ENCODE assay signal across 23 cellular contexts in genomic region chr7:151761256-151761655, GRCh38.
A peak's percentile ranks its signal among the peaks of the same experiment; 100 is the strongest.
DNase-seq lines count a peak whose midpoint lies in the region; ATAC-seq, FAIRE-seq and TF ChIP-seq lines count a peak whose summit lies in the region.
"Had no signal": no experiment of that assay in that cellular context is flagged by ENCODE, and none has a peak within 500 bp of the region (broad histone marks: within the 10 kb centered on the region; RNA-seq: fewer than 3 reads in every experiment).

No MANE protein-coding gene starts in this region.

- H3K9me2 ChIP-seq in hepatocyte (replicated peaks; ENCODE audit: insufficient read depth): no peaks in the 10 kb centered on the region

- DNase-seq in right lobe of liver: no peak
- no peak for DNase-seq in HepG2 (ENCODE audit: low spot score)
- peak; percentile 23 for DNase-seq in SW480 (ENCODE audit: low spot score)
- DNase-seq in kidney tubule cell (ENCODE audit: low spot score): peak; percentile 53
- no peak for DNase-seq in NCI-H1417 treated with DMSO at 0.1 percent for 48 hours (lab: John Stamatoyannopoulos, UW)
- DNase-seq in hepatocyte (ENCODE audit: low spot score): no peak
- DNase-seq in amygdala (lab: John Stamatoyannopoulos, UW): no peak
- DNase-seq: activated CD4-positive, alpha-beta T cell treated with anti-CD3 and anti-CD28 coated beads for 36 hours; CD4-positive, CD25-positive, alpha-beta regulatory T cell; DND-41; dorsolateral prefrontal cortex; erythroblast; HFFc6; left ventricle myocardium superior; NCI-H1436 treated with DMSO at 0.1 percent for 48 hours; NCI-H2227 treated with DMSO at 0.1 percent for 48 hours; NK-92 treated with Interleukin-12 subunit alpha and Interleukin-12 subunit beta, amount 100 ng/mL, for 24 hours had no signal

- BruUV-seq in HepG2 (replicated peaks; lab: Mats Ljungman, UMichigan): no TSS peak

- H4K20me1 ChIP-seq in HepG2 (ENCODE audit: insufficient read depth, low read length): no peaks in the 10 kb centered on the region
- no peaks in the 10 kb centered on the region for H4K20me1 ChIP-seq in hepatocyte (ENCODE audit: insufficient read depth, poor library complexity, severe bottlenecking)

- no peak for TF ChIP-seq RAD21 in HepG2 (CRISPR knock-in tag; IDR thresholded peaks at IDR 0.05)

- TF ChIP-seq CTCF in right lobe of liver (IDR thresholded peaks at IDR 0.05) (no peak), HepG2 (CRISPR knock-in tag; IDR thresholded peaks at IDR 0.05) (no peak), hepatocyte (IDR thresholded peaks at IDR 0.05; ENCODE audit: poor library complexity) (no peak)

- 53% methylated on average over 3 of the region's 3 CpGs for WGBS in right lobe of liver (ENCODE audit: insufficient coverage, low coverage, low lambda C conversion rate, missing lambda C conversion rate)
- 34% methylated on average over 3 of the region's 3 CpGs for WGBS in HepG2 (ENCODE audit: low lambda C conversion rate)
- 76% methylated on average over 3 of the region's 3 CpGs for WGBS in hepatocyte (ENCODE audit: low lambda C conversion rate, missing lambda C conversion rate)

- FAIRE-seq in HepG2 (lab: Jason Lieb, UNC): no peak
- FAIRE-seq: TTC549 had no signal

- in situ Hi-C loops in HepG2 (cut with HindIII; ENCODE audit: extremely low pct_ligation_motif_present, low pct_unique_long_range_greater_than_20kb): no loop called here

- H3K4me3 ChIP-seq in right lobe of liver: no peak overlapping the region
- H3K4me3 ChIP-seq in HepG2 (replicated peaks in 1 of 3; ENCODE audit: insufficient read depth in 1 of 3, low read depth in 2 of 3, low read length in 3 of 3): no peak overlapping the region
- no peak overlapping the region for H3K4me3 ChIP-seq in hepatocyte
- H3K4me3 ChIP-seq: cardiac muscle cell, dorsolateral prefrontal cortex, gastroesophageal sphincter, vagina had no signal

- H3K36me3 ChIP-seq in right lobe of liver (peaks cover 0 to 2% (median under 1%) of the 10 kb centered on the region in 4 donors), HepG2 (replicated peaks in 1 of 2; ENCODE audit: control insufficient read depth in 1 of 2, insufficient read depth in 2 of 2, low read length in 2 of 2) (no peaks in the 10 kb centered on the region), hepatocyte (replicated peaks; ENCODE audit: insufficient read depth, low read depth) (no peaks in the 10 kb centered on the region)
- H3K36me3 ChIP-seq: cardiac muscle cell, gastroesophageal sphincter, vagina had no signal

- H3K27ac ChIP-seq in right lobe of liver (no peak overlapping the region), HepG2 (ENCODE audit: extremely low read length, insufficient read depth, low read length) (no peak overlapping the region), hepatocyte (no peak overlapping the region)
- H3K27ac ChIP-seq: cardiac muscle cell, gastroesophageal sphincter, KMS-11, vagina had no signal

- H3K9ac ChIP-seq in HepG2 (ENCODE audit: insufficient read depth, low read depth, low read length): no peak overlapping the region
- H3K9ac ChIP-seq: KMS-11 had no signal

- CTCF ChIA-PET in HepG2 (lab: Yijun Ruan, JAX; ENCODE audit: low intra/inter-chr PET ratio, low total read pairs): no interaction called here

- no peak overlapping the region for H2AFZ ChIP-seq in HepG2 (ENCODE audit: low read length)
- no peak overlapping the region for H2AFZ ChIP-seq in hepatocyte

- no peak overlapping the region for H3K4me2 ChIP-seq in HepG2 (ENCODE audit: low read depth, low read length)
- no peak overlapping the region for H3K4me2 ChIP-seq in hepatocyte
- H3K4me2 ChIP-seq: KMS-11 had no signal

- intact Hi-C loops in right lobe of liver (cut with DNase I) (no loop called here), HepG2 (cut with micrococcal nuclease; ENCODE audit: unreplicated experiment) (no loop called here)

- ATAC-seq in right lobe of liver (peak; percentile 53 to 65 (median 58)), HepG2 (no peak), HG02588 (IDR thresholded peaks at IDR 0.05; ENCODE audit: unreplicated experiment) (no peak)
- ATAC-seq: activated CD4-positive, alpha-beta T cell treated with anti-CD3 and anti-CD28 coated beads for 36 hours; gastroesophageal sphincter; left ventricle myocardium superior had no signal

- no peaks in the 10 kb centered on the region for H3K27me3 ChIP-seq in right lobe of liver
- peaks cover 3 to 42% of the 10 kb centered on the region in 2 experiments; a peak in 4 of 5 replicates for H3K27me3 ChIP-seq in HepG2 (ENCODE audit: control insufficient read depth in 1 of 2, insufficient read depth in 2 of 2, low read length in 2 of 2)
- H3K27me3 ChIP-seq in hepatocyte: no peaks in the 10 kb centered on the region
- H3K27me3 ChIP-seq: cardiac muscle cell, gastroesophageal sphincter, vagina had no signal

- H3K4me1 ChIP-seq in right lobe of liver (no peaks in the 10 kb centered on the region), HepG2 (ENCODE audit: insufficient read depth, low read length) (no peaks in the 10 kb centered on the region), hepatocyte (ENCODE audit: insufficient read depth) (peaks cover 7% of the 10 kb centered on the region)

- TF ChIP-seq EP300 in HepG2 (IDR thresholded peaks at IDR 0.05; ENCODE audit: low read depth in 2 of 2, low read length in 2 of 2): no peak
- no peak for TF ChIP-seq EP300 in HepG2 (CRISPR knock-in tag; IDR thresholded peaks at IDR 0.05; ENCODE audit: borderline replicate concordance)

- POLR2A ChIA-PET in HepG2 (lab: Yijun Ruan, JAX): no interaction called here

- H3K9me3 ChIP-seq in right lobe of liver: no peaks in the 10 kb centered on the region
- H3K9me3 ChIP-seq in HepG2 (ENCODE audit: low read length): no peaks in the 10 kb centered on the region
- H3K9me3 ChIP-seq in hepatocyte (ENCODE audit: low read depth): no peaks in the 10 kb centered on the region
- H3K9me3 ChIP-seq: gastroesophageal sphincter, vagina had no signal

- H3K79me2 ChIP-seq in HepG2 (ENCODE audit: insufficient read depth, low read length) (no peaks in the 10 kb centered on the region), hepatocyte (no peaks in the 10 kb centered on the region)

- no peak for TF ChIP-seq POLR2A in right lobe of liver (IDR thresholded peaks at IDR 0.05)
- TF ChIP-seq POLR2A in HepG2 (IDR thresholded peaks at IDR 0.05; ENCODE audit: insufficient read depth in 1 of 2, low read depth in 2 of 2, low read length in 2 of 2): no peak

TF ChIP-seq in HepG2, 621 proteins besides CTCF, POLR2A, EP300 and RAD21 (continues in another document):
- TF ChIP-seq STAT6 (CRISPR knock-in tag; IDR thresholded peaks at IDR 0.05; ENCODE audit: borderline replicate concordance) (no peak), ZNF556 (CRISPR knock-in tag; IDR thresholded peaks at IDR 0.05; ENCODE audit: borderline replicate concordance) (no peak), ZNF274 (CRISPR knock-in tag; IDR thresholded peaks at IDR 0.05) (no peak), TRAFD1 (CRISPR knock-in tag; IDR thresholded peaks at IDR 0.05; ENCODE audit: borderline replicate concordance) (no peak), CC2D1A (CRISPR knock-in tag; IDR thresholded peaks at IDR 0.05) (no peak), RFX3 (CRISPR knock-in tag; IDR thresholded peaks at IDR 0.05) (no peak)

Comparison
In these comparisons a context has a peak if more than half of its experiments do, and no peak if none do; other contexts are left out.
1. ATAC-seq: peak in right lobe of liver (4 of 4); none in HepG2 (single experiment) and HG02588 (single experiment).
2. DNase-seq: peak in SW480 (single experiment) and kidney tubule cell (single experiment); none in right lobe of liver (0 of 3), HepG2 (single experiment), NCI-H1417 treated with DMSO at 0.1 percent for 48 hours (single experiment), hepatocyte (single experiment) and amygdala (0 of 56).